In genomic region chr7:88243345-88243909, GRCh38 we compare ENCODE assay signal across 8 cellular contexts. TPM values are rescaled to one million over a fixed set of nuclear protein-coding genes. Genes with fewer than 3 reads are reported as not detected.
A peak's percentile ranks its signal among the peaks of the same experiment; 100 is the strongest.
DNase-seq lines count a peak whose midpoint lies in the region; ATAC-seq and TF ChIP-seq lines count a peak whose summit lies in the region.

No MANE protein-coding gene starts in this region.

- H3K4me2 ChIP-seq in PC-9 = no peak overlapping the region

- H3K4me3 ChIP-seq in PC-9 = no peak overlapping the region

- H3F3A ChIP-seq in PC-9 (ENCODE audit: insufficient read depth, low read depth) = peaks cover 5% of the 10 kb centered on the region; the same call in 1 of the 2 replicates

- peak; percentile 93 for DNase-seq in DMS53 (lab: John Stamatoyannopoulos, UW)
- peak; percentile 75 for DNase-seq in HT1080 (ENCODE audit: low read depth)
- DNase-seq in PC-9 = peak; percentile 63 to 82
- DNase-seq in epidermal melanocyte (ENCODE audit: insufficient read length, low spot score) = peak; percentile 54
- DNase-seq in middle frontal gyrus (ENCODE audit: extremely low spot score, low spot score) = peak; percentile 46
- no peak for DNase-seq in NCI-H446 (lab: John Stamatoyannopoulos, UW)
- DNase-seq in activated effector memory CD4-positive, alpha-beta T cell treated with Interleukin-2 at 50 U/mL for 16 hours = no peak

- no peaks in the 10 kb centered on the region for H3K9me2 ChIP-seq in PC-9 (ENCODE audit: insufficient read depth)

- no TSS peak for BruUV-seq in PC-9 (replicated peaks; lab: Mats Ljungman, UMichigan)

- ATAC-seq in GM19463 (IDR thresholded peaks at IDR 0.05; ENCODE audit: unreplicated experiment) = peak; percentile 68

- no peak overlapping the region for H3K27ac ChIP-seq in PC-9

- H4K20me1 ChIP-seq in PC-9 (ENCODE audit: insufficient read depth) = no peaks in the 10 kb centered on the region

- no peaks in the 10 kb centered on the region for H3K27me3 ChIP-seq in PC-9 (ENCODE audit: insufficient read depth, low read depth)

- H3K4me1 ChIP-seq in PC-9 (replicated peaks; ENCODE audit: insufficient read depth) = peaks cover 9% of the 10 kb centered on the region; the same call in 1 of the 2 replicates

- intact Hi-C loops in PC-9 (cut with micrococcal nuclease; ENCODE audit: unreplicated experiment) = loop anchor here (1.0 to 10.0 kb wide), 10 partner anchors 46 to 1901 kb away; no protein-coding TSS in a partner anchor

- POLR2A ChIA-PET in PC-9 (lab: Charles Lee; ENCODE audit: unreplicated experiment) = interaction anchor here (0.5 to 0.9 kb wide), 5 partner anchors 11 to 58 kb away, joined by 6 to 11 read pairs (median 9); no protein-coding TSS in a partner anchor

- no peaks in the 10 kb centered on the region for H3K79me2 ChIP-seq in PC-9 (ENCODE audit: low read depth)

- CTCF ChIA-PET in PC-9 (lab: Charles Lee) = interaction anchor here (0.6 to 2.1 kb wide), 18 partner anchors 12 to 1527 kb away, joined by 3 to 52 read pairs (median 5); partner anchors contain the start of genes SRI and STEAP4

- H3K36me3 ChIP-seq in PC-9 (ENCODE audit: low read depth) = no peaks in the 10 kb centered on the region

- H3K9me3 ChIP-seq in PC-9 (ENCODE audit: insufficient read depth, low read depth) = peaks cover 8% of the 10 kb centered on the region; the same call in 1 of the 2 replicates

- no peak overlapping the region for H2AFZ ChIP-seq in PC-9

- TF ChIP-seq CTCF in PC-9 (conservative IDR thresholded peaks at IDR 0.05) = peak; percentile 91

RNA-seq across cellular contexts. Expression of gene SRI, which starts 23.6 kb away (rescaled TPM):
- 141 and 155 TPM in 2 replicates for total RNA-seq in HT1080 (2014; rRNA removed; shearing (Covaris generic))
- polyA plus RNA-seq in HT1080 (2015; cell fraction: cytosol; rRNA removed) = 108 and 141 TPM in 2 replicates
- 73.6 and 91.7 TPM in 2 replicates for polyA plus RNA-seq in HT1080 (2015; cell fraction: nucleus; rRNA removed)
- 235 and 269 TPM in 2 replicates for total RNA-seq in PC-9 (2021)

Comparison
In these comparisons a context has a peak if more than half of its experiments do, and no peak if none do; other contexts are left out.
1. DNase-seq: peak in DMS53 (single experiment), HT1080 (single experiment), PC-9 (2 of 2), epidermal melanocyte (single experiment) and middle frontal gyrus (single experiment); none in NCI-H446 (0 of 2) and activated effector memory CD4-positive, alpha-beta T cell treated with Interleukin-2 at 50 U/mL for 16 hours (single experiment).